Comparison of ENCODE assay signal across 1 cellular context in genomic region chr12:89450922-89451321, GRCh38.
TF ChIP-seq lines count a peak whose summit lies in the region.

No MANE protein-coding gene starts in this region.

TF ChIP-seq in H1, 55 proteins besides CTCF, POLR2A, EP300 and RAD21 (continued from another document):
- no peak for TF ChIP-seq CHD2 (IDR thresholded peaks at IDR 0.05; ENCODE audit: low read length)
- no peak for TF ChIP-seq SAP30 (IDR thresholded peaks at IDR 0.05; ENCODE audit: insufficient read depth, insufficient replicate concordance, low read length)
TF ChIP-seq in H1: peak in this region for 1.
